In genomic region chr1:31732751-31733289, GRCh38 we compare ENCODE assay signal across 23 cellular contexts. TPM values are rescaled to one million over a fixed set of nuclear protein-coding genes. Genes with fewer than 3 reads are reported as not detected.
A peak's percentile ranks its signal among the peaks of the same experiment; 100 is the strongest.
DNase-seq lines count a peak whose midpoint lies in the region; ATAC-seq and TF ChIP-seq lines count a peak whose summit lies in the region.
"Had no signal": no experiment of that assay in that cellular context is flagged by ENCODE, and none has a peak within 500 bp of the region (broad histone marks: within the 10 kb centered on the region; RNA-seq: fewer than 3 reads in every experiment).

No MANE protein-coding gene starts in this region.

- H3K9me3 ChIP-seq in SK-N-SH: no peaks in the 10 kb centered on the region
- no peaks in the 10 kb centered on the region for H3K9me3 ChIP-seq in osteoblast (ENCODE audit: low read depth, low read length)
- no peaks in the 10 kb centered on the region for H3K9me3 ChIP-seq in SJCRH30 (replicated peaks)
- H3K9me3 ChIP-seq: MG63 had no signal

- DNase-seq in SK-N-SH (peak; percentile 45), WTC11 (ENCODE audit: low spot score) (no peak), osteoblast (ENCODE audit: insufficient read length, low spot score, missing footprints) (peak; percentile 67), posterior vena cava (ENCODE audit: low spot score) (no peak), SJCRH30 (no peak)
- DNase-seq: ACHN; CD8-positive, alpha-beta T cell; DND-41; GM23248; MG63; NCI-H1048; NCI-H1417 treated with DMSO at 0.1 percent for 48 hours; NCI-H187; NCI-H2107; NCI-H510A; NCI-H748 treated with DMSO at 0.1 percent for 48 hours; OCI-M1; SW 1271 had no signal

- POLR2A ChIA-PET in SK-N-SH (lab: Yijun Ruan, JAX) (no interaction called here), WTC11 (lab: Charles Lee) (no interaction called here)

- H3K4me1 ChIP-seq in SK-N-SH (ENCODE audit: control insufficient read depth in 1 of 2, insufficient read depth in 2 of 2, low read depth in 1 of 2, low read length in 1 of 2): peaks cover 8 to 20% of the 10 kb centered on the region in 2 experiments; a peak in 2 of 4 replicates
- H3K4me1 ChIP-seq in osteoblast (ENCODE audit: insufficient read depth, low read length): peaks cover 5% of the 10 kb centered on the region
- H3K4me1 ChIP-seq in SJCRH30: no peaks in the 10 kb centered on the region

- no peaks in the 10 kb centered on the region for H3K4me1 Mint-ChIP-seq in WTC11

- H2AFZ ChIP-seq in SK-N-SH (ENCODE audit: low read depth) (no peak overlapping the region), osteoblast (ENCODE audit: low read length) (no peak overlapping the region)
- H2AFZ ChIP-seq: GM23248 had no signal

- no peak for TF ChIP-seq EP300 in SK-N-SH (IDR thresholded peaks at IDR 0.05; ENCODE audit: borderline replicate concordance in 1 of 2, low read depth in 1 of 2, low read length in 1 of 2)

- H4K20me1 ChIP-seq in SK-N-SH (ENCODE audit: insufficient read depth): no peaks in the 10 kb centered on the region
- no peaks in the 10 kb centered on the region for H4K20me1 ChIP-seq in osteoblast (ENCODE audit: insufficient read depth, low read length)

- H3K27ac Mint-ChIP-seq in WTC11: no peak overlapping the region; the same call in 1 of the 2 replicates
- H3K27ac Mint-ChIP-seq: CD8-positive, alpha-beta T cell had no signal

- H3K4me3 ChIP-seq in SK-N-SH (ENCODE audit: low read depth in 2 of 2, low read length in 1 of 2): no peak overlapping the region
- H3K4me3 ChIP-seq in osteoblast (ENCODE audit: insufficient read depth, low read length): no peak overlapping the region
- H3K4me3 ChIP-seq in SJCRH30: no peak overlapping the region
- H3K4me3 ChIP-seq: GM23248, MG63 had no signal

- H3K36me3 Mint-ChIP-seq in WTC11: no peaks in the 10 kb centered on the region
- H3K36me3 Mint-ChIP-seq: CD8-positive, alpha-beta T cell had no signal

- H3K27ac ChIP-seq in SK-N-SH (ENCODE audit: low read depth in 2 of 2, low read length in 1 of 2) (peak overlapping the region in 1 of 2 experiments; percentile 75; a peak in 2 of 4 replicates), cingulate gyrus (ENCODE audit: low read depth, low read length) (peak overlapping the region; percentile 79), osteoblast (ENCODE audit: low read depth, low read length) (no peak overlapping the region), SJCRH30 (no peak overlapping the region)
- H3K27ac ChIP-seq: 22Rv1, GM23248 had no signal

- CTCF ChIA-PET in SK-N-SH (lab: Yijun Ruan, JAX): interaction anchor here (0.8 to 5.9 kb wide), 7 partner anchors 7 to 56 kb away, joined by 3 to 65 read pairs (median 8); no protein-coding TSS in a partner anchor
- CTCF ChIA-PET in WTC11 (lab: Charles Lee): interaction anchor here (0.8 to 6.3 kb wide), 8 partner anchors 12 to 69 kb away, joined by 3 to 44 read pairs (median 6); partner anchors contain the start of gene COL16A1

- ATAC-seq in SK-N-SH treated with all-trans-retinoic acid at 6 μM for 48 hours (no peak), WTC11 (peak; percentile 56), HG03095 (IDR thresholded peaks at IDR 0.05; ENCODE audit: unreplicated experiment) (no peak)
- ATAC-seq: CD8-positive, alpha-beta T cell; Right ventricle myocardium inferior had no signal

- TF ChIP-seq CTCF in SK-N-SH (IDR thresholded peaks at IDR 0.05): no peak
- no peak for TF ChIP-seq CTCF in WTC11 (IDR thresholded peaks at IDR 0.05)
- no peak for TF ChIP-seq CTCF in osteoblast (IDR thresholded peaks at IDR 0.05; ENCODE audit: extremely low read depth, low read depth, low read length)

- no peaks in the 10 kb centered on the region for H3K27me3 Mint-ChIP-seq in WTC11 (ENCODE audit: low read depth)

- H3K4me2 ChIP-seq in SK-N-SH (no peak overlapping the region), osteoblast (ENCODE audit: insufficient read depth, low read length) (no peak overlapping the region)

- no peak overlapping the region for H3K4me3 Mint-ChIP-seq in WTC11
- H3K4me3 Mint-ChIP-seq: CD8-positive, alpha-beta T cell had no signal

- TF ChIP-seq RAD21 in SK-N-SH (IDR thresholded peaks at IDR 0.05; ENCODE audit: low read length): no peak

- H3K79me2 ChIP-seq in SK-N-SH (ENCODE audit: insufficient read depth) (no peaks in the 10 kb centered on the region), osteoblast (ENCODE audit: insufficient read depth, low read length) (no peaks in the 10 kb centered on the region)

- H3K36me3 ChIP-seq in SK-N-SH (replicated peaks in 1 of 2; ENCODE audit: control insufficient read depth in 1 of 2, insufficient read depth in 2 of 2, low read length in 1 of 2) (peaks cover 0 to 21% of the 10 kb centered on the region in 2 experiments), osteoblast (ENCODE audit: insufficient read depth, low read length) (peaks cover 4% of the 10 kb centered on the region), SJCRH30 (no peaks in the 10 kb centered on the region)
- H3K36me3 ChIP-seq: MG63 had no signal

- 86% methylated on average over 9 of the region's 18 CpGs for WGBS in SK-N-SH (ENCODE audit: low lambda C conversion rate)

- H3K9ac ChIP-seq in SK-N-SH: no peak overlapping the region
- H3K9ac ChIP-seq: GM23248 had no signal

- intact Hi-C loops in posterior vena cava (cut with DNase I): no loop called here

- no peaks in the 10 kb centered on the region for H3K9me3 Mint-ChIP-seq in WTC11
- H3K9me3 Mint-ChIP-seq: CD8-positive, alpha-beta T cell had no signal

- no peaks in the 10 kb centered on the region for H3K9me2 ChIP-seq in SK-N-SH

- H3F3A ChIP-seq in SK-N-SH (replicated peaks; ENCODE audit: insufficient read depth): peaks cover 4% of the 10 kb centered on the region

- H3K27me3 ChIP-seq in SK-N-SH (ENCODE audit: insufficient read depth): no peaks in the 10 kb centered on the region
- H3K27me3 ChIP-seq in osteoblast (ENCODE audit: insufficient read depth, low read length): no peaks in the 10 kb centered on the region
- H3K27me3 ChIP-seq in SJCRH30: peaks cover 38% of the 10 kb centered on the region
- H3K27me3 ChIP-seq: MG63 had no signal

TF ChIP-seq in SK-N-SH, 30 proteins besides CTCF, POLR2A, EP300 and RAD21:
- TF ChIP-seq IRF3 (IDR thresholded peaks at IDR 0.05; ENCODE audit: low read depth, low read length) (no peak), POLR2AphosphoS5 (IDR thresholded peaks at IDR 0.05; ENCODE audit: low read depth, low read length) (no peak), RFX5 (IDR thresholded peaks at IDR 0.05; ENCODE audit: low read length) (no peak), GATA2 (CRISPR knock-in tag; IDR thresholded peaks at IDR 0.05) (no peak), FOXM1 (IDR thresholded peaks at IDR 0.05; ENCODE audit: low read depth) (no peak)

TF ChIP-seq in SK-N-SH treated with all-trans-retinoic acid at 6 μM for 48 hours, 23 proteins besides CTCF, POLR2A, EP300 and RAD21 (continues in another document):
- TF ChIP-seq TCF4 (CRISPR knock-in tag; IDR thresholded peaks at IDR 0.05; ENCODE audit: borderline replicate concordance) (no peak), GLIS3 (CRISPR knock-in tag; IDR thresholded peaks at IDR 0.05) (no peak), ZFP30 (CRISPR knock-in tag; IDR thresholded peaks at IDR 0.05) (no peak), ZNF70 (CRISPR knock-in tag; IDR thresholded peaks at IDR 0.05) (no peak), CSDC2 (CRISPR knock-in tag; IDR thresholded peaks at IDR 0.05) (no peak), ZFP3 (CRISPR knock-in tag; IDR thresholded peaks at IDR 0.05) (no peak), SNAI2 (CRISPR knock-in tag; IDR thresholded peaks at IDR 0.05) (no peak), TOX (CRISPR knock-in tag; IDR thresholded peaks at IDR 0.05; ENCODE audit: borderline replicate concordance) (no peak), ZNF8 (CRISPR knock-in tag; IDR thresholded peaks at IDR 0.05) (no peak)

TF ChIP-seq in WTC11, 78 proteins besides CTCF, POLR2A, EP300 and RAD21 (continues in another document):
- TF ChIP-seq MLX (CRISPR knock-in tag; IDR thresholded peaks at IDR 0.05) (no peak), TP53 (CRISPR knock-in tag; IDR thresholded peaks at IDR 0.05) (no peak), NR3C1 (CRISPR knock-in tag; conservative IDR thresholded peaks at IDR 0.05; ENCODE audit: low read depth) (no peak)
- TF ChIP-seq, protein P1, sequence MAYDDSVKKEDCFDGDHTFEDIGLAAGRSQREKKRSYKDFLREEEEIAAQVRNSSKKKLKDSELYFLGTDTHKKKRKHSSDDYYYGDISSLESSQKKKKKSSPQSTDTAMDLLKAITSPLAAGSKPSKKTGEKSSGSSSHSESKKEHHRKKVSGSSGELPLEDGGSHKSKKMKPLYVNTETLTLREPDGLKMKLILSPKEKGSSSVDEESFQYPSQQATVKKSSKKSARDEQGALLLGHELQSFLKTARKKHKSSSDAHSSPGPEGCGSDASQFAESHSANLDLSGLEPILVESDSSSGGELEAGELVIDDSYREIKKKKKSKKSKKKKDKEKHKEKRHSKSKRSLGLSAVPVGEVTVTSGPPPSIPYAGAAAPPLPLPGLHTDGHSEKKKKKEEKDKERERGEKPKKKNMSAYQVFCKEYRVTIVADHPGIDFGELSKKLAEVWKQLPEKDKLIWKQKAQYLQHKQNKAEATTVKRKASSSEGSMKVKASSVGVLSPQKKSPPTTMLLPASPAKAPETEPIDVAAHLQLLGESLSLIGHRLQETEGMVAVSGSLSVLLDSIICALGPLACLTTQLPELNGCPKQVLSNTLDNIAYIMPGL (CRISPR knock-in tag; IDR thresholded peaks at IDR 0.05): no peak

RNA-seq across cellular contexts. Expression of gene COL16A1, which starts 29.0 kb away (rescaled TPM):
- 9.0 and 10.4 TPM in 2 replicates for polyA plus RNA-seq in SK-N-SH (2012; rRNA removed)
- polyA plus RNA-seq in SK-N-SH (2012; cell fraction: cytosol; rRNA removed): 3.0 and 3.8 TPM in 2 replicates
- polyA plus RNA-seq in SK-N-SH (2012; cell fraction: nucleus; rRNA removed): 38.2 and 47.3 TPM in 2 replicates
- total RNA-seq in WTC11 (2021) (8.8 to 11.0 TPM (median 9.6 TPM) in 3 replicates), osteoblast (158 and 197 TPM in 2 replicates), posterior vena cava (100 to 1,000 TPM in 1 of 2 donors, 10 to 100 TPM in 1; 93.3 to 179 TPM)
- 2.6 and 2.7 TPM in 2 replicates for total RNA-seq in SJCRH30 (2014; rRNA removed; shearing (Covaris generic))

RNA-seq across cellular contexts. Expression of gene ADGRB2, which starts 31.3 kb away (rescaled TPM):
- polyA plus RNA-seq in SK-N-SH (2012; rRNA removed): 10.6 and 13.0 TPM in 2 replicates
- polyA plus RNA-seq in SK-N-SH (2012; cell fraction: cytosol; rRNA removed): 4.3 and 8.4 TPM in 2 replicates
- 41.8 and 66.9 TPM in 2 replicates for polyA plus RNA-seq in SK-N-SH (2012; cell fraction: nucleus; rRNA removed)
- total RNA-seq in WTC11 (2021) (29.6 to 39.3 TPM (median 30.1 TPM) in 3 replicates), osteoblast (5.8 and 7.4 TPM in 2 replicates), posterior vena cava (1 to 10 TPM; 3.8 to 5.3 TPM)
- 0.73 and 1.1 TPM in 2 replicates for total RNA-seq in SJCRH30 (2014; rRNA removed; shearing (Covaris generic))

Comparison
In these comparisons a context has a peak if more than half of its experiments do, and no peak if none do; other contexts are left out.
1. DNase-seq: peak in SK-N-SH (single experiment) and osteoblast (single experiment); none in WTC11 (single experiment), posterior vena cava (single experiment) and SJCRH30 (0 of 2).